Comparison of ENCODE assay signal across 15 cellular contexts in the genomic region with DNA sequence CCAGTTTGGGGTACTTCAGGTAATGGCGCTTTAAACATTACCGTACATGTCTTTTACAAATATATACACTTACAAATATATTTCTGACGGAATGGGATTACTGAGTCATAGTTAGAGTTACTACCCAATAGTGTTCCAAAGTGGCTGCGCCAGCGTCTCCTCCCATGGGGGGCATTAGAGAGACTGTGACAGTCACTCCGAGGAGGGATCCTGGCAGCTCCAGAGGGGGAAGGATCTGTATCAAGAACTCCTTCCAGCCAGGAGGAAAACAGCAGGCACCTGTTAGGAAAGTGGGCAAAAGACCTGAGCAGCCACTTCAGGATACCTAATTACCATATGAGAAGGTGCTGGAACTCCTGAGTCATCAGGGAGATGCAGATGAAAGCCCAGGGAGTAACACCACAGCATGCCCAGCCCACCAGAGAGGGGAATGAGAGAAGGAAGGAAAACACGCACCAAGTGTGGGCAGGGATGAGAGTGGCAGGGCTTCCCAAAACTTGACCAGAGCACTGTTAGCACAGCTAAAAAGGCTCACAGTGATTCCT. TPM values are rescaled to one million over a fixed set of nuclear protein-coding genes. Genes with fewer than 3 reads are reported as not detected.
DNase-seq lines count a peak whose midpoint lies in the region; ATAC-seq and TF ChIP-seq lines count a peak whose summit lies in the region.
"Had no signal": no experiment of that assay in that cellular context is flagged by ENCODE, and none has a peak within 500 bp of the region (broad histone marks: within the 10 kb centered on the region; RNA-seq: fewer than 3 reads in every experiment).

No MANE protein-coding gene starts in this region.

- no peak overlapping the region for H4K8ac ChIP-seq in mesendoderm (ENCODE audit: low read depth, low read length)

- H3K56ac ChIP-seq in mesendoderm (ENCODE audit: low read length), result peak overlapping the region; percentile 5

- no peak overlapping the region for H3K9ac ChIP-seq in HUES48 (ENCODE audit: low read depth, low read length)
- H3K9ac ChIP-seq in NT2/D1 (ENCODE audit: insufficient read length, low read depth), result no peak overlapping the region
- H3K9ac ChIP-seq in mesendoderm (ENCODE audit: low read length), result no peak overlapping the region

- H3K27me3 Mint-ChIP-seq in activated T-cell treated with anti-CD3 and anti-CD28 coated beads, Interleukin-2, amount 50 U/mL, for 24 hours, result peaks cover 3% of the 10 kb centered on the region

- WGBS in mesendoderm (ENCODE audit: extremely low coverage, insufficient coverage, low lambda C conversion rate), result no CpG with 5 or more reads among the region's 7 CpGs

- no peak for TF ChIP-seq POLR2A in erythroblast (IDR thresholded peaks at IDR 0.05; ENCODE audit: low read length)

- peaks cover 22% of the 10 kb centered on the region for H3K4me1 Mint-ChIP-seq in activated T-cell treated with anti-CD3 and anti-CD28 coated beads, Interleukin-2, amount 50 U/mL, for 24 hours (ENCODE audit: low read depth)
- H3K4me1 Mint-ChIP-seq: B cell had no signal

- H3K9me3 ChIP-seq in HUES48 (ENCODE audit: control insufficient read depth, insufficient read depth, low read length), result no peaks in the 10 kb centered on the region
- no peaks in the 10 kb centered on the region for H3K9me3 ChIP-seq in NT2/D1 (ENCODE audit: insufficient read depth, low read length)

- no peaks in the 10 kb centered on the region for H3K36me3 ChIP-seq in HUES48 (ENCODE audit: control insufficient read depth, insufficient read depth, low read length)
- peaks cover 78% of the 10 kb centered on the region for H3K36me3 ChIP-seq in NT2/D1 (ENCODE audit: insufficient read depth, insufficient read length, low read length)
- H3K36me3 ChIP-seq in mesendoderm (ENCODE audit: control insufficient read depth, insufficient read depth, low read length), result no peaks in the 10 kb centered on the region

- H3K27ac Mint-ChIP-seq in activated T-cell treated with anti-CD3 and anti-CD28 coated beads, Interleukin-2, amount 50 U/mL, for 24 hours, result no peak overlapping the region
- H3K27ac Mint-ChIP-seq: B cell had no signal

- H2BK15ac ChIP-seq in mesendoderm (replicated peaks; ENCODE audit: low read depth), result no peak overlapping the region

- no peak overlapping the region for H3K4me3 ChIP-seq in HUES48 (ENCODE audit: low read depth, low read length)
- H3K4me3 ChIP-seq in NT2/D1 (ENCODE audit: insufficient read length, low read depth), result no peak overlapping the region
- no peak overlapping the region for H3K4me3 ChIP-seq in mesendoderm (ENCODE audit: low read length)

- H3K36me3 Mint-ChIP-seq in activated T-cell treated with anti-CD3 and anti-CD28 coated beads, Interleukin-2, amount 50 U/mL, for 24 hours (ENCODE audit: low read depth), result no peaks in the 10 kb centered on the region
- H3K36me3 Mint-ChIP-seq: CD4-positive, alpha-beta memory T cell; IgD-negative memory B cell had no signal

- H3K27ac ChIP-seq in HUES48 (ENCODE audit: low read depth, low read length), result peak overlapping the region; percentile 48
- no peak overlapping the region for H3K27ac ChIP-seq in mesendoderm (ENCODE audit: low read depth, low read length)

- H4K5ac ChIP-seq in mesendoderm (ENCODE audit: low read length), result no peak overlapping the region

- no peaks in the 10 kb centered on the region for H3K79me1 ChIP-seq in mesendoderm (ENCODE audit: low read length)

- no peak overlapping the region for H3K18ac ChIP-seq in mesendoderm (ENCODE audit: low read length)

- H3K23ac ChIP-seq in mesendoderm (ENCODE audit: low read length), result no peak overlapping the region

- H3K4me3 Mint-ChIP-seq in activated T-cell treated with anti-CD3 and anti-CD28 coated beads, Interleukin-2, amount 50 U/mL, for 24 hours, result no peak overlapping the region
- H3K4me3 Mint-ChIP-seq: B cell; CD4-positive, alpha-beta memory T cell; IgD-negative memory B cell had no signal

- no peak for ATAC-seq in GM18868 (IDR thresholded peaks at IDR 0.05; ENCODE audit: unreplicated experiment)

- no peaks in the 10 kb centered on the region for H3K27me3 ChIP-seq in HUES48 (ENCODE audit: control insufficient read depth, insufficient read depth, low read length)
- H3K27me3 ChIP-seq in NT2/D1 (ENCODE audit: insufficient read depth, insufficient read length), result no peaks in the 10 kb centered on the region
- H3K27me3 ChIP-seq in mesendoderm (ENCODE audit: insufficient read depth, low read length, poor library complexity), result no peaks in the 10 kb centered on the region

- no peak overlapping the region for H2BK5ac ChIP-seq in mesendoderm (ENCODE audit: low read length)

- no peak overlapping the region for H2AK5ac ChIP-seq in mesendoderm (ENCODE audit: low read length)

- H2BK120ac ChIP-seq in mesendoderm (ENCODE audit: low read depth, low read length), result no peak overlapping the region

- H3K4me1 ChIP-seq in HUES48 (ENCODE audit: control insufficient read depth, insufficient read depth, low read length), result peaks cover 14% of the 10 kb centered on the region
- H3K4me1 ChIP-seq in NT2/D1 (ENCODE audit: insufficient read depth, insufficient read length), result peaks cover 5% of the 10 kb centered on the region
- H3K4me1 ChIP-seq in mesendoderm (ENCODE audit: control insufficient read depth, low read depth, low read length), result no peaks in the 10 kb centered on the region

- H3K4ac ChIP-seq in mesendoderm (ENCODE audit: low read depth, low read length), result no peak overlapping the region

- H3K9me3 Mint-ChIP-seq in activated T-cell treated with anti-CD3 and anti-CD28 coated beads, Interleukin-2, amount 50 U/mL, for 24 hours, result no peaks in the 10 kb centered on the region
- H3K9me3 Mint-ChIP-seq: CD4-positive, alpha-beta memory T cell; IgD-negative memory B cell had no signal

- DNase-seq in DMS79 treated with DMSO at 0.1 percent for 48 hours (lab: John Stamatoyannopoulos, UW) (peak; percentile 70), NT2/D1 (ENCODE audit: low read depth, low spot score) (peak; percentile 46), mesendoderm (peak; percentile 70), erythroblast (lab: John Stamatoyannopoulos, UW) (no peak)
- no peak for DNase-seq in activated T-cell treated with anti-CD3 and anti-CD28 coated beads, Interleukin-2, amount 50 U/mL, for 24 hours
- DNase-seq: CD4-positive, alpha-beta memory T cell; EL; HCEC 1CT; NCI-H2081; NCI-H524 treated with DMSO at 0.1 percent for 48 hours; OCI-M1 had no signal

- H3K79me2 ChIP-seq in mesendoderm (ENCODE audit: control insufficient read depth, insufficient read depth, low read length), result no peaks in the 10 kb centered on the region

- no peak overlapping the region for H3K4me2 ChIP-seq in mesendoderm (ENCODE audit: low read length)

RNA-seq across cellular contexts. Expression of gene SLC7A9, which starts 52.9 kb away (rescaled TPM):
- 0.01 TPM for polyA plus RNA-seq in mesendoderm (2013, experiment 1 of 2)
- 0.03 TPM for polyA plus RNA-seq in mesendoderm (2013, experiment 2 of 2)
- polyA plus RNA-seq: CD4-positive, alpha-beta memory T cell; IgD-negative memory B cell had no signal

Comparison
In these comparisons a context has a peak if more than half of its experiments do, and no peak if none do; other contexts are left out.
1. DNase-seq: peak in DMS79 treated with DMSO at 0.1 percent for 48 hours (single experiment), NT2/D1 (single experiment) and mesendoderm (single experiment); none in erythroblast (0 of 2) and activated T-cell treated with anti-CD3 and anti-CD28 coated beads, Interleukin-2, amount 50 U/mL, for 24 hours (single experiment).